ENCODE assay signal across 11 cellular contexts in the genomic region with DNA sequence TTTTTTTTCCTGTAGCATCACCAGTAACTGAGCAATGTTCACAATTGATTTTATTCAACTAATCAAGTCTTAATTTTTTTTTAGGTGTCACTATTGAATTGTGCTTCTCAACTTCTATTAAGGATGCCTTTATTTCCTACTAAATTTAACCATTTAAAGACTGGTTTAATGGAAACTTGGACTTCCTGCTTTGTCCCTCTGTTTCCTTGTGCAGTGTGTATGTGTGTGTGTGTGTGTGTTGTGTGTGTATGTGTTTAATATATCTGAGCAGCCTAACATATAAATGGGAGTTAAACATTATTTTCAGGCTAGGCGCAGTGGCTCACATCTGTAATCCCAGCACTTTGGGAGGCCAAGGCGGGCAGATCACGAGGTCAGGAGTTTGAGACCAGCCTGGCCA. TPM values are rescaled to one million over a fixed set of nuclear protein-coding genes. Genes with fewer than 3 reads are reported as not detected.
DNase-seq lines count a peak whose midpoint lies in the region; ATAC-seq, FAIRE-seq and TF ChIP-seq lines count a peak whose summit lies in the region.
"Had no signal": no experiment of that assay in that cellular context is flagged by ENCODE, and none has a peak within 500 bp of the region (broad histone marks: within the 10 kb centered on the region; RNA-seq: fewer than 3 reads in every experiment).

No MANE protein-coding gene starts in this region.

- H3K4me3 Mint-ChIP-seq in activated naive CD8-positive, alpha-beta T cell, result peak overlapping the region; percentile 47
- H3K4me3 Mint-ChIP-seq in activated naive CD8-positive, alpha-beta T cell treated with anti-CD3 and anti-CD28 coated beads for 36 hours, result no peak overlapping the region
- peak overlapping the region; percentile 69 for H3K4me3 Mint-ChIP-seq in astrocyte (ENCODE audit: unreplicated experiment)

- ATAC-seq in upper lobe of left lung (ENCODE audit: low FRiP score in 2 of 2), result no peak
- no peak for ATAC-seq in HG03039 (IDR thresholded peaks at IDR 0.05; ENCODE audit: unreplicated experiment)

- no peak overlapping the region for H2AFZ ChIP-seq in astrocyte (ENCODE audit: low read depth, low read length)

- peak overlapping the region; percentile 86 for H3K4me2 ChIP-seq in astrocyte (ENCODE audit: low read length)

- FAIRE-seq in astrocyte (lab: Jason Lieb, UNC), result no peak
- FAIRE-seq: RCC 7860 had no signal

- CTCF ChIA-PET in GM10248 (lab: Yijun Ruan, JAX), result interaction anchor here (0.6 kb wide), 1 partner anchor 17 kb away, joined by 3 read pairs; no protein-coding TSS in a partner anchor

- POLR2A ChIA-PET in GM10248 (lab: Yijun Ruan, JAX), result no interaction called here

- H3K27me3 ChIP-seq in astrocyte (ENCODE audit: insufficient read depth, low read length) (no peaks in the 10 kb centered on the region), muscle layer of colon (ENCODE audit: control insufficient read depth in 1 of 2, insufficient read depth in 2 of 2, low read length in 2 of 2) (no peaks in the 10 kb centered on the region), upper lobe of left lung (no peaks in the 10 kb centered on the region)

- H3K36me3 ChIP-seq in astrocyte (ENCODE audit: insufficient read depth, low read length) (no peaks in the 10 kb centered on the region), muscle layer of colon (ENCODE audit: insufficient read depth, low read length) (no peaks in the 10 kb centered on the region), upper lobe of left lung (peaks cover 0 to 7% (median 0%) of the 10 kb centered on the region in 4 donors)
- H3K36me3 ChIP-seq: thoracic aorta had no signal

- H3K4me1 Mint-ChIP-seq in activated naive CD8-positive, alpha-beta T cell (ENCODE audit: low read depth), result peaks cover 48% of the 10 kb centered on the region
- peaks cover 37% of the 10 kb centered on the region for H3K4me1 Mint-ChIP-seq in activated naive CD8-positive, alpha-beta T cell treated with anti-CD3 and anti-CD28 coated beads for 36 hours
- H3K4me1 Mint-ChIP-seq in astrocyte (ENCODE audit: low read depth, unreplicated experiment), result peaks cover 4% of the 10 kb centered on the region

- H3K27ac ChIP-seq in astrocyte (ENCODE audit: low read depth, low read length), result no peak overlapping the region
- peak overlapping the region; percentile 87 for H3K27ac ChIP-seq in muscle layer of colon (ENCODE audit: low read depth, low read length)
- H3K27ac ChIP-seq in upper lobe of left lung, result peak overlapping the region in 3 of 4 donors; percentile 96 to 99 (median 98)

- H3K27ac Mint-ChIP-seq in activated naive CD8-positive, alpha-beta T cell, result no peak overlapping the region
- H3K27ac Mint-ChIP-seq in activated naive CD8-positive, alpha-beta T cell treated with anti-CD3 and anti-CD28 coated beads for 36 hours, result no peak overlapping the region
- peak overlapping the region; percentile 48 for H3K27ac Mint-ChIP-seq in astrocyte (ENCODE audit: unreplicated experiment)

- no peak for TF ChIP-seq CTCF in astrocyte (IDR thresholded peaks at IDR 0.05; ENCODE audit: insufficient read depth, low read depth, low read length)
- TF ChIP-seq CTCF in upper lobe of left lung (IDR thresholded peaks at IDR 0.05), result no peak
- no peak for TF ChIP-seq CTCF in GM10248 (IDR thresholded peaks at IDR 0.05; ENCODE audit: control extremely low read depth, extremely low read depth, low read depth, missing control alignments)

- no peak overlapping the region for H3K9ac ChIP-seq in astrocyte (ENCODE audit: low read length)
- no peak overlapping the region for H3K9ac ChIP-seq in muscle layer of colon (ENCODE audit: low read length)

- H3K4me1 ChIP-seq in astrocyte (ENCODE audit: insufficient read depth, low read length) (peaks cover 18% of the 10 kb centered on the region), muscle layer of colon (ENCODE audit: insufficient read depth, low read length) (peaks cover 24% of the 10 kb centered on the region), upper lobe of left lung (peaks cover 18 to 35% (median 29%) of the 10 kb centered on the region in 4 donors)

- H3K27me3 Mint-ChIP-seq in activated naive CD8-positive, alpha-beta T cell, result no peaks in the 10 kb centered on the region
- H3K27me3 Mint-ChIP-seq in activated naive CD8-positive, alpha-beta T cell treated with anti-CD3 and anti-CD28 coated beads for 36 hours, result no peaks in the 10 kb centered on the region
- H3K27me3 Mint-ChIP-seq in astrocyte (ENCODE audit: low read depth, unreplicated experiment), result no peaks in the 10 kb centered on the region

- no peaks in the 10 kb centered on the region for H4K20me1 ChIP-seq in astrocyte (ENCODE audit: insufficient read depth, low read length)

- DNase-seq in activated naive CD8-positive, alpha-beta T cell treated with anti-CD3 and anti-CD28 coated beads for 36 hours, result no peak
- no peak for DNase-seq in astrocyte (ENCODE audit: low read depth)
- DNase-seq in upper lobe of left lung, result no peak
- no peak for DNase-seq in SW 1271 (lab: John Stamatoyannopoulos, UW)
- no peak for DNase-seq in GM10248 (ENCODE audit: extremely low spot score)
- DNase-seq: NCI-H2227 treated with DMSO at 0.1 percent for 48 hours had no signal

- TF ChIP-seq EP300 in upper lobe of left lung (IDR thresholded peaks at IDR 0.05), result no peak

- peaks cover 2% of the 10 kb centered on the region for H3K36me3 Mint-ChIP-seq in activated naive CD8-positive, alpha-beta T cell
- peaks cover 19% of the 10 kb centered on the region for H3K36me3 Mint-ChIP-seq in activated naive CD8-positive, alpha-beta T cell treated with anti-CD3 and anti-CD28 coated beads for 36 hours
- peaks cover 2% of the 10 kb centered on the region for H3K36me3 Mint-ChIP-seq in astrocyte (ENCODE audit: low read depth, unreplicated experiment)

- WGBS in upper lobe of left lung, 2 donors, result 70 to 82% methylated on average over 3 of the region's 3 CpGs

- H3K9me3 ChIP-seq in astrocyte (ENCODE audit: insufficient read depth, low read depth, low read length), result no peaks in the 10 kb centered on the region
- no peaks in the 10 kb centered on the region for H3K9me3 ChIP-seq in muscle layer of colon (ENCODE audit: low read length)
- H3K9me3 ChIP-seq in upper lobe of left lung, result no peaks in the 10 kb centered on the region
- H3K9me3 ChIP-seq: thoracic aorta had no signal

- H3K79me2 ChIP-seq in astrocyte (ENCODE audit: insufficient read depth, low read length), result peaks cover 38% of the 10 kb centered on the region

- no peak overlapping the region for H3K4me3 ChIP-seq in astrocyte (ENCODE audit: insufficient read depth, low read depth, low read length)
- H3K4me3 ChIP-seq in muscle layer of colon (ENCODE audit: low read depth in 1 of 2, low read length in 2 of 2), result no peak overlapping the region
- peak overlapping the region in 1 of 4 donors; percentile 86 for H3K4me3 ChIP-seq in upper lobe of left lung

- no peaks in the 10 kb centered on the region for H3K9me3 Mint-ChIP-seq in activated naive CD8-positive, alpha-beta T cell (ENCODE audit: low read depth)
- peaks cover 6% of the 10 kb centered on the region for H3K9me3 Mint-ChIP-seq in activated naive CD8-positive, alpha-beta T cell treated with anti-CD3 and anti-CD28 coated beads for 36 hours
- H3K9me3 Mint-ChIP-seq in astrocyte (ENCODE audit: unreplicated experiment), result no peaks in the 10 kb centered on the region

- TF ChIP-seq POLR2A in upper lobe of left lung (IDR thresholded peaks at IDR 0.05), result no peak

RNA-seq across cellular contexts. Expression of gene SERPINB6, which starts 1.8 kb away (rescaled TPM):
- total RNA-seq in activated naive CD8-positive, alpha-beta T cell treated with anti-CD3 and anti-CD28 coated beads for 36 hours, result 10 to 100 TPM; 54.9 to 56.0 TPM
- total RNA-seq in astrocyte, result 68.4 and 75.3 TPM in 2 replicates
- 100 to 1,000 TPM; 133 to 181 (median 150) TPM for total RNA-seq in upper lobe of left lung

RNA-seq across cellular contexts. Expression of gene NQO2, which starts 30.1 kb away (rescaled TPM):
- 10 to 100 TPM; 12.8 to 13.7 TPM for total RNA-seq in activated naive CD8-positive, alpha-beta T cell treated with anti-CD3 and anti-CD28 coated beads for 36 hours
- total RNA-seq in astrocyte (9.4 and 12.4 TPM in 2 replicates), upper lobe of left lung (10 to 100 TPM; 10.6 to 34.3 (median 18.6) TPM)
